In genomic region chr10:132334883-132335188, GRCh38 we compare ENCODE assay signal across 1 cellular context.
TF ChIP-seq lines count a peak whose summit lies in the region.

No MANE protein-coding gene starts in this region.

TF ChIP-seq in HEK293, 187 proteins besides CTCF, POLR2A, EP300 and RAD21 (continued from another document):
- TF ChIP-seq ZBTB44 (tag by site-specific recombination; IDR thresholded peaks at IDR 0.05) (no peak), ZNF544 (tag by site-specific recombination; IDR thresholded peaks at IDR 0.05) (no peak), IKZF3 (tag by site-specific recombination; IDR thresholded peaks at IDR 0.05) (0 out of 2 replicates have a peak, but pooled peaks have one; percentile 20), ZNF549 (tag by site-specific recombination; IDR thresholded peaks at IDR 0.05) (no peak), PRDM1 (tag by site-specific recombination; IDR thresholded peaks at IDR 0.05) (no peak), KLF1 (tag by site-specific recombination; IDR thresholded peaks at IDR 0.05) (0 out of 2 replicates have a peak, but pooled peaks have one; percentile 23)
